In genomic region chr18:79487198-79488165, GRCh38 we compare ENCODE assay signal across 21 cellular contexts.
A peak's percentile ranks its signal among the peaks of the same experiment; 100 is the strongest.
DNase-seq lines count a peak whose midpoint lies in the region; ATAC-seq and TF ChIP-seq lines count a peak whose summit lies in the region.
"Had no signal": no experiment of that assay in that cellular context is flagged by ENCODE, and none has a peak within 500 bp of the region (broad histone marks: within the 10 kb centered on the region; RNA-seq: fewer than 3 reads in every experiment).

No MANE protein-coding gene starts in this region.

- no peaks in the 10 kb centered on the region for H3K27me3 ChIP-seq in right atrium auricular region
- no peaks in the 10 kb centered on the region for H3K27me3 ChIP-seq in effector memory CD4-positive, alpha-beta T cell (replicated peaks; ENCODE audit: control insufficient read depth, insufficient read depth, low read length, poor library complexity, severe bottlenecking)
- H3K27me3 ChIP-seq: SJSA1, uterus had no signal

- peaks cover 14 to 25% of the 10 kb centered on the region in 2 donors for H3K4me1 Mint-ChIP-seq in stimulated activated naive B cell treated with anti-CD40 and anti-IgM and Interleukin-4, amounts not matched to agents 10 μg/mL and 1 μg/mL and 100 μg/mL, for 72 hours
- H3K4me1 Mint-ChIP-seq in MCF 10A (ENCODE audit: insufficient read depth, unreplicated experiment): no peaks in the 10 kb centered on the region

- no peaks in the 10 kb centered on the region for H3K9me3 Mint-ChIP-seq in stimulated activated naive B cell treated with anti-CD40 and anti-IgM and Interleukin-4, amounts not matched to agents 10 μg/mL and 1 μg/mL and 100 μg/mL, for 72 hours
- peaks cover 7% of the 10 kb centered on the region for H3K9me3 Mint-ChIP-seq in MCF 10A (ENCODE audit: unreplicated experiment)
- H3K9me3 Mint-ChIP-seq: activated T-helper 2 cell treated with anti-CD3 and anti-CD28 coated beads, Interferon-gamma antibody, Interleukin-2, Interleukin-4, amounts not matched to agents 10 μg/mL and 5 μg/mL and 100 μg/mL, durations not matched to agents 14 hours and 24 hours and 36 hours had no signal

- peak overlapping the region; percentile 77 for H3K27ac Mint-ChIP-seq in stimulated activated naive B cell treated with anti-CD40 and anti-IgM and Interleukin-4, amounts not matched to agents 10 μg/mL and 1 μg/mL and 100 μg/mL, for 72 hours
- no peak overlapping the region for H3K27ac Mint-ChIP-seq in MCF 10A (ENCODE audit: low read depth, unreplicated experiment)
- H3K27ac Mint-ChIP-seq: activated T-helper 2 cell treated with anti-CD3 and anti-CD28 coated beads, Interferon-gamma antibody, Interleukin-2, Interleukin-4, amounts not matched to agents 10 μg/mL and 5 μg/mL and 100 μg/mL, durations not matched to agents 14 hours and 24 hours and 36 hours had no signal

- H3K27me3 Mint-ChIP-seq in stimulated activated naive B cell treated with anti-CD40 and anti-IgM and Interleukin-4, amounts not matched to agents 10 μg/mL and 1 μg/mL and 100 μg/mL, for 72 hours: no peaks in the 10 kb centered on the region
- H3K27me3 Mint-ChIP-seq in MCF 10A (ENCODE audit: insufficient read depth, unreplicated experiment): no peaks in the 10 kb centered on the region
- H3K27me3 Mint-ChIP-seq: brain had no signal

- POLR2A ChIA-PET in MCF 10A (lab: Yijun Ruan, JAX): no interaction called here

- no peak overlapping the region for H3K4me3 ChIP-seq in right atrium auricular region
- no peak overlapping the region for H3K4me3 ChIP-seq in mucosa of descending colon
- H3K4me3 ChIP-seq in effector memory CD4-positive, alpha-beta T cell (ENCODE audit: insufficient read depth, low read depth, low read length, poor library complexity, severe bottlenecking): no peak overlapping the region
- H3K4me3 ChIP-seq: SJSA1, uterus had no signal

- CTCF ChIA-PET in MCF 10A (lab: Yijun Ruan, JAX): interaction anchor here (0.6 kb wide), 1 partner anchor 107 kb away, joined by 3 read pairs; no protein-coding TSS in a partner anchor

- BruUV-seq in MCF 10A (replicated peaks; lab: Mats Ljungman, UMichigan): no TSS peak

- H3K4me1 ChIP-seq in right atrium auricular region (peaks cover 0 to 10% of the 10 kb centered on the region in 2 donors), mucosa of descending colon (ENCODE audit: low read depth) (no peaks in the 10 kb centered on the region)
- H3K4me1 ChIP-seq in effector memory CD4-positive, alpha-beta T cell (ENCODE audit: control insufficient read depth, insufficient read depth, low read length, poor library complexity, severe bottlenecking): no peaks in the 10 kb centered on the region
- H3K4me1 ChIP-seq: uterus had no signal

- DNase-seq in Right ventricle myocardium inferior (ENCODE audit: missing footprints) (peak; percentile 68), right atrium auricular region (ENCODE audit: low spot score) (no peak), cardiac septum (ENCODE audit: low spot score) (peak; percentile 69), mucosa of descending colon (peak in 2 of 3 donors; percentile 12 to 44), MCF 10A (ENCODE audit: unreplicated experiment) (no peak)
- no peak for DNase-seq in stimulated activated naive B cell treated with anti-CD40 and anti-IgM and Interleukin-4, amounts not matched to agents 10 μg/mL and 1 μg/mL and 100 μg/mL, for 72 hours
- no peak for DNase-seq in effector memory CD4-positive, alpha-beta T cell
- DNase-seq: activated CD4-positive, alpha-beta T cell treated with anti-CD3 and anti-CD28 coated beads for 4 hours; midbrain; NCI-H1694 treated with DMSO at 0.1 percent for 48 hours; NCI-H226; NCI-H82; OCI-M1; stimulated activated CD4-positive, alpha-beta T cell treated with anti-CD3 and anti-CD28 coated beads, Interleukin-12 subunit alpha, Interleukin-12 subunit beta, amount 100 ng/mL, for 4 hours; stimulated activated CD8-positive, alpha-beta memory T cell treated with anti-CD3 and anti-CD28 coated beads, Interleukin-4, amount 100 ng/mL, for 48 hours; substantia nigra; uterus had no signal

- no peak for TF ChIP-seq POLR2A in GM18505 (IDR thresholded peaks at IDR 0.05; ENCODE audit: borderline replicate concordance, extremely low read depth, insufficient read depth, insufficient read length)

- peaks cover 37 to 58% of the 10 kb centered on the region in 2 donors for H3K36me3 Mint-ChIP-seq in stimulated activated naive B cell treated with anti-CD40 and anti-IgM and Interleukin-4, amounts not matched to agents 10 μg/mL and 1 μg/mL and 100 μg/mL, for 72 hours
- H3K36me3 Mint-ChIP-seq in MCF 10A (ENCODE audit: insufficient read depth, unreplicated experiment): no peaks in the 10 kb centered on the region

- H3K36me3 ChIP-seq in right atrium auricular region (peaks cover 26% of the 10 kb centered on the region), mucosa of descending colon (ENCODE audit: low read depth) (no peaks in the 10 kb centered on the region)
- peaks cover 57% of the 10 kb centered on the region for H3K36me3 ChIP-seq in effector memory CD4-positive, alpha-beta T cell (ENCODE audit: control insufficient read depth, insufficient read depth, low read length)
- H3K36me3 ChIP-seq: uterus had no signal

- H3K27ac ChIP-seq in right atrium auricular region: no peak overlapping the region
- H3K27ac ChIP-seq in effector memory CD4-positive, alpha-beta T cell (ENCODE audit: insufficient read depth, low read length, poor library complexity, severe bottlenecking): no peak overlapping the region
- H3K27ac ChIP-seq: SJSA1, uterus had no signal

- intact Hi-C loops in Right ventricle myocardium inferior (cut with DNase I): no loop called here
- intact Hi-C loops in cardiac septum (cut with DNase I): no loop called here
- intact Hi-C loops in mucosa of descending colon (cut with DNase I, micrococcal nuclease): no loop called here
- intact Hi-C loops in MCF 10A (cut with micrococcal nuclease): no loop called here

- H3K9me3 ChIP-seq in right atrium auricular region (no peaks in the 10 kb centered on the region), mucosa of descending colon (no peaks in the 10 kb centered on the region)
- H3K9me3 ChIP-seq in effector memory CD4-positive, alpha-beta T cell (ENCODE audit: control insufficient read depth, low read length): no peaks in the 10 kb centered on the region
- H3K9me3 ChIP-seq: SJSA1, uterus had no signal

- H3K4me3 Mint-ChIP-seq in stimulated activated naive B cell treated with anti-CD40 and anti-IgM and Interleukin-4, amounts not matched to agents 10 μg/mL and 1 μg/mL and 100 μg/mL, for 72 hours: no peak overlapping the region
- no peak overlapping the region for H3K4me3 Mint-ChIP-seq in MCF 10A (ENCODE audit: unreplicated experiment)
- H3K4me3 Mint-ChIP-seq: brain had no signal

- no peak for ATAC-seq in Right ventricle myocardium inferior
- no peak for ATAC-seq in mucosa of descending colon
- no peak for ATAC-seq in stimulated activated naive B cell treated with anti-CD40 and anti-IgM and Interleukin-4, amounts not matched to agents 10 μg/mL and 1 μg/mL and 100 μg/mL, for 72 hours (replicated peaks)
- no peak for ATAC-seq in GM18505 (IDR thresholded peaks at IDR 0.05; ENCODE audit: unreplicated experiment)

- TF ChIP-seq CTCF in right atrium auricular region (IDR thresholded peaks at IDR 0.05) (no peak), mucosa of descending colon (IDR thresholded peaks at IDR 0.05) (no peak), MCF 10A (IDR thresholded peaks at IDR 0.05; ENCODE audit: unreplicated experiment) (no peak)

Comparison
In these comparisons a context has a peak if more than half of its experiments do, and no peak if none do; other contexts are left out.
1. DNase-seq: peak in Right ventricle myocardium inferior (single experiment), cardiac septum (single experiment) and mucosa of descending colon (2 of 3); none in right atrium auricular region (single experiment), stimulated activated naive B cell treated with anti-CD40 and anti-IgM and Interleukin-4, amounts not matched to agents 10 μg/mL and 1 μg/mL and 100 μg/mL, for 72 hours (single experiment), effector memory CD4-positive, alpha-beta T cell (0 of 3) and MCF 10A (single experiment).